Comparison of ENCODE assay signal across 7 cellular contexts in the genomic region with DNA sequence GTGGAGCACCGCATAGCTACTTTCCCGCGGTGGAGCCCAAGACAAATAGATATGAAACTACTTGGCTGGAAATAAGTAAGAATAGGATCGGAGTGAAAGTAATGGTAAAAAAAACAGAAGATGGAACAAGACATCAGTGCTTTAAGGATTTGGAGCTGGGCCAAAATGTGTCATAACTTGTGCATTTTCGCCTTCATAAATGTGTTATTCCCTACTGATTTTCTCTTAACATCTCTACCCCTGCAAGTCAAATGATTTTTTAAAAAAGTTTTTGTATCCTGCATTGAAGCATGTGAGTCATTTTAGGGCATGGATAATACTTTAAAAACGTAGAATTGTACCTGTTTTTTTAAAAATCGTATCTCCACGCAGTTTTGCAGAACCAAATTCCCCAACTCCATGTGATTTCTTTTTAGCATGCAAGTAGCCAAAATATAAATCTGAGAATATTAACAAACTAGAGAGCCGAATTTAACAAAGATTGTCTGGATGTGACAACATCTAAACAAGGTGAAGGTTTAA. TPM values are rescaled to one million over a fixed set of nuclear protein-coding genes. Genes with fewer than 3 reads are reported as not detected.
DNase-seq lines count a peak whose midpoint lies in the region; ATAC-seq and TF ChIP-seq lines count a peak whose summit lies in the region.

No MANE protein-coding gene starts in this region.

- H3K9me3 Mint-ChIP-seq in GM23338 = peaks cover 38% of the 10 kb centered on the region

- H3K27me3 ChIP-seq in GM23338 (ENCODE audit: insufficient read depth) (peaks cover 38% of the 10 kb centered on the region), Panc1 (ENCODE audit: control insufficient read depth, insufficient read depth, low read length) (peaks cover 8% of the 10 kb centered on the region), esophagus (ENCODE audit: control insufficient read depth in 1 of 2, insufficient read depth in 2 of 2, low read length in 2 of 2) (no peaks in the 10 kb centered on the region), ovary (no peaks in the 10 kb centered on the region)

- H3K79me2 ChIP-seq in GM23338 (replicated peaks; ENCODE audit: insufficient read depth) = 0 out of 2 replicates have a peak, but pooled peaks cover 3% of the 10 kb centered on the region

- POLR2A ChIA-PET in Panc1 (lab: Charles Lee) = no interaction called here

- ATAC-seq in GM23338 (no peak), Panc1 (no peak), GM18867 (IDR thresholded peaks at IDR 0.05; ENCODE audit: unreplicated experiment) (no peak)

- CTCF ChIA-PET in Panc1 (lab: Charles Lee) = interaction anchor here (0.6 kb wide), 1 partner anchor 116 kb away, joined by 5 read pairs; no protein-coding TSS in a partner anchor

- H3K9me3 ChIP-seq in Panc1 (ENCODE audit: control insufficient read depth, insufficient read depth, low read depth, low read length) (peaks cover 4% of the 10 kb centered on the region; the same call in 1 of the 2 replicates), esophagus (ENCODE audit: control insufficient read depth in 2 of 2, insufficient read depth in 1 of 2, low read depth in 1 of 2, low read length in 1 of 2) (peaks cover 0 to 3% of the 10 kb centered on the region in 2 donors), ovary (no peaks in the 10 kb centered on the region)

- H3K27ac ChIP-seq in GM23338 (ENCODE audit: low read depth) = no peak overlapping the region
- peak overlapping the region; percentile 77 for H3K27ac ChIP-seq in Panc1 (ENCODE audit: low read length)
- H3K27ac ChIP-seq in esophagus (ENCODE audit: low read depth in 2 of 2, low read length in 1 of 2) = peak overlapping the region; percentile 61 to 69
- peak overlapping the region in 1 of 2 donors; percentile 83 for H3K27ac ChIP-seq in ovary

- H3F3A ChIP-seq in GM23338 (replicated peaks; ENCODE audit: low read depth) = peaks cover 7% of the 10 kb centered on the region; the same call in 1 of the 2 replicates

- H3K4me1 ChIP-seq in GM23338 (ENCODE audit: insufficient read depth) (peaks cover 10% of the 10 kb centered on the region), Panc1 (ENCODE audit: control insufficient read depth, insufficient read depth, low read length) (peaks cover 14% of the 10 kb centered on the region), esophagus (ENCODE audit: control insufficient read depth in 2 of 2, insufficient read depth in 2 of 2, low read length in 1 of 2) (peaks cover 0 to 3% of the 10 kb centered on the region in 2 donors), ovary (ENCODE audit: insufficient read depth) (no peaks in the 10 kb centered on the region)

- peak overlapping the region; percentile 69 for H3K4me3 ChIP-seq in GM23338
- H3K4me3 ChIP-seq in Panc1 (ENCODE audit: low read depth in 2 of 2, low read length in 2 of 2) = peak overlapping the region; percentile 67 to 70
- peak overlapping the region; percentile 61 to 70 for H3K4me3 ChIP-seq in esophagus (ENCODE audit: low read depth in 1 of 2, low read length in 2 of 2)
- H3K4me3 ChIP-seq in ovary = peak overlapping the region; percentile 48

- in situ Hi-C loops in Panc1 (cut with HindIII; ENCODE audit: low pct_unique_long_range_greater_than_20kb, low sequenced_read_pairs) = no loop called here

- WGBS in esophagus, 2 donors = 7 to 15% methylated on average over 9 of the region's 9 CpGs
- WGBS in ovary, 3 donors = 1 to 3% (median 2%) methylated on average over 9 of the region's 9 CpGs

- H3K4me2 ChIP-seq in GM23338 = peak overlapping the region; percentile 94

- no peak for TF ChIP-seq POLR2A in ovary (IDR thresholded peaks at IDR 0.05)

- H3K4me1 Mint-ChIP-seq in GM23338 = peaks cover 23% of the 10 kb centered on the region

- peak overlapping the region; percentile 93 for H3K4me3 Mint-ChIP-seq in GM23338

- H3K9me2 ChIP-seq in GM23338 (ENCODE audit: insufficient read depth) = no peaks in the 10 kb centered on the region

- intact Hi-C loops in Panc1 (cut with micrococcal nuclease; ENCODE audit: unreplicated experiment) (no loop called here), ovary (cut with DNase I) (no loop called here)

- H3K27me3 Mint-ChIP-seq in GM23338 (ENCODE audit: insufficient read depth, low read depth, poor library complexity) = peaks cover 22% of the 10 kb centered on the region

- no peak overlapping the region for H3K27ac Mint-ChIP-seq in GM23338

- TF ChIP-seq EP300 in ovary (IDR thresholded peaks at IDR 0.05) = no peak

- TF ChIP-seq CTCF in GM23338 (conservative IDR thresholded peaks at IDR 0.05; ENCODE audit: low read depth in 2 of 2) (no peak), Panc1 (IDR thresholded peaks at IDR 0.05) (no peak), ovary (IDR thresholded peaks at IDR 0.05) (no peak)

- 0 out of 2 replicates have a peak, but pooled peaks cover 5% of the 10 kb centered on the region for H4K20me1 ChIP-seq in GM23338 (replicated peaks; ENCODE audit: insufficient read depth)

- H2AFZ ChIP-seq in GM23338 = peak overlapping the region; percentile 96

- H3K36me3 ChIP-seq in GM23338 (ENCODE audit: insufficient read depth) (peaks cover 8% of the 10 kb centered on the region), Panc1 (ENCODE audit: control insufficient read depth, insufficient read depth, low read length) (no peaks in the 10 kb centered on the region), esophagus (ENCODE audit: control insufficient read depth in 2 of 2, insufficient read depth in 2 of 2, low read length in 1 of 2) (no peaks in the 10 kb centered on the region), ovary (no peaks in the 10 kb centered on the region)

- peaks cover 30% of the 10 kb centered on the region for H3K36me3 Mint-ChIP-seq in GM23338 (ENCODE audit: low read depth)

- DNase-seq in GM23338 (ENCODE audit: low spot score) (no peak), Panc1 (ENCODE audit: low read depth, low spot score) (no peak), ovary (no peak), GF-D8 (lab: John Stamatoyannopoulos, UW) (no peak)
- DNase-seq in activated CD8-positive, alpha-beta memory T cell treated with anti-CD3 and anti-CD28 coated beads, Interleukin-2, amount 50 U/mL, for 48 hours = no peak

- BruUV-seq in Panc1 (replicated peaks; lab: Mats Ljungman, UMichigan) = no TSS peak

TF ChIP-seq in GM23338, 12 proteins besides CTCF, POLR2A, EP300 and RAD21 (continues in another document):
- TF ChIP-seq, protein P1, sequence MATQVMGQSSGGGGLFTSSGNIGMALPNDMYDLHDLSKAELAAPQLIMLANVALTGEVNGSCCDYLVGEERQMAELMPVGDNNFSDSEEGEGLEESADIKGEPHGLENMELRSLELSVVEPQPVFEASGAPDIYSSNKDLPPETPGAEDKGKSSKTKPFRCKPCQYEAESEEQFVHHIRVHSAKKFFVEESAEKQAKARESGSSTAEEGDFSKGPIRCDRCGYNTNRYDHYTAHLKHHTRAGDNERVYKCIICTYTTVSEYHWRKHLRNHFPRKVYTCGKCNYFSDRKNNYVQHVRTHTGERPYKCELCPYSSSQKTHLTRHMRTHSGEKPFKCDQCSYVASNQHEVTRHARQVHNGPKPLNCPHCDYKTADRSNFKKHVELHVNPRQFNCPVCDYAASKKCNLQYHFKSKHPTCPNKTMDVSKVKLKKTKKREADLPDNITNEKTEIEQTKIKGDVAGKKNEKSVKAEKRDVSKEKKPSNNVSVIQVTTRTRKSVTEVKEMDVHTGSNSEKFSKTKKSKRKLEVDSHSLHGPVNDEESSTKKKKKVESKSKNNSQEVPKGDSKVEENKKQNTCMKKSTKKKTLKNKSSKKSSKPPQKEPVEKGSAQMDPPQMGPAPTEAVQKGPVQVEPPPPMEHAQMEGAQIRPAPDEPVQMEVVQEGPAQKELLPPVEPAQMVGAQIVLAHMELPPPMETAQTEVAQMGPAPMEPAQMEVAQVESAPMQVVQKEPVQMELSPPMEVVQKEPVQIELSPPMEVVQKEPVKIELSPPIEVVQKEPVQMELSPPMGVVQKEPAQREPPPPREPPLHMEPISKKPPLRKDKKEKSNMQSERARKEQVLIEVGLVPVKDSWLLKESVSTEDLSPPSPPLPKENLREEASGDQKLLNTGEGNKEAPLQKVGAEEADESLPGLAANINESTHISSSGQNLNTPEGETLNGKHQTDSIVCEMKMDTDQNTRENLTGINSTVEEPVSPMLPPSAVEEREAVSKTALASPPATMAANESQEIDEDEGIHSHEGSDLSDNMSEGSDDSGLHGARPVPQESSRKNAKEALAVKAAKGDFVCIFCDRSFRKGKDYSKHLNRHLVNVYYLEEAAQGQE (IDR thresholded peaks at IDR 0.05; ENCODE audit: unreplicated experiment) = no peak

RNA-seq across cellular contexts. Expression of a gene that starts 0.9 kb away (rescaled TPM):
- total RNA-seq in GM23338 (2014; rRNA removed; shearing (Covaris generic)) = 8.3 and 18.6 TPM in 2 replicates
- 10.6 and 13.7 TPM in 2 replicates for polyA plus RNA-seq in GM23338 (2016; fragmentation: Nextera tagmentation; extraction: Ambion mirVana)
- total RNA-seq in Panc1 (2021; ENCODE audit: unreplicated experiment) = 8.7 TPM
- 3.9 TPM for polyA plus RNA-seq in Panc1 (2012; ENCODE audit: insufficient read length)
- polyA plus RNA-seq in esophagus = 1 to 10 TPM in 1 of 2 donors, under 1 TPM in 1; 0.73 to 1.1 TPM
- 10 to 100 TPM in 3 of 7 donors, 1 to 10 TPM in 4; 5.4 to 10.8 (median 9.5) TPM for total RNA-seq in ovary
- 1 to 10 TPM; 2.8 to 3.6 TPM for polyA plus RNA-seq in ovary
